In genomic region chr4:1417522-1418390, GRCh38 we compare ENCODE assay signal across 1 cellular context.
TF ChIP-seq lines count a peak whose summit lies in the region.

No MANE protein-coding gene starts in this region.

TF ChIP-seq in GM23338, 12 proteins besides CTCF, POLR2A, EP300 and RAD21 (continued from another document):
- no peak for TF ChIP-seq REST (IDR thresholded peaks at IDR 0.05; ENCODE audit: unreplicated experiment)
- TF ChIP-seq ZNF462 (CRISPR knock-in tag; IDR thresholded peaks at IDR 0.05) = no peak
- no peak for TF ChIP-seq ZNF114 (CRISPR knock-in tag; IDR thresholded peaks at IDR 0.05)
- no peak for TF ChIP-seq CREB1 (CRISPR knock-in tag; IDR thresholded peaks at IDR 0.05; ENCODE audit: low read depth)
TF ChIP-seq in GM23338: peak in this region for 0.
